Comparison of ENCODE assay signal across 29 cellular contexts in the genomic region with DNA sequence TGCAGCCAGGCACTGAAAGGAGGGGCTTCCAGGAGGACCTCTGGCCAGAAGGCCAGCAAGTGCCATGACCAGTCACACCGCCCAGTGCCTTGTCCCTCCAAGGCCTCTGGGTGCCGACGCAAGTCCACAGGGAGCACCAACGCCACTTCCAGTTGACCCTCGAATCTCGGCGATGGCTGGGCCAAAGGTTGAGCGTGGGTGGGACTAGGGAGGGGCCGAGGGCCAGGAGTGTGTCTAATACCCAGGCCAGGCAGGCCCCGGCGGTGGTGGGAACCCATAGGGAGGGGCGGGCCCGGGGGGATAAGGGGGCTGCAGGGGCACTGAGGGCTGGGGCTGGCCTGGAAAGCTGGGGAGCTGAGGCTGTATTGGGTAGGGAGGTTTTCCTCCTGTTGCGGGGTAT. TPM values are rescaled to one million over a fixed set of nuclear protein-coding genes. Genes with fewer than 3 reads are reported as not detected.
"Had no signal": no experiment of that assay in that cellular context is flagged by ENCODE, and none has a peak within 500 bp of the region (broad histone marks: within the 10 kb centered on the region; RNA-seq: fewer than 3 reads in every experiment).

No MANE protein-coding gene starts in this region.

- H3K27me3 Mint-ChIP-seq: dendritic cell treated with granulocyte-macrophage colony-stimulating factor and Interleukin-4, amounts not matched to agents 40 ng/mL and 50 ng/mL, for 4 days; effector memory CD8-positive, alpha-beta T cell; memory B cell; progenitor cell of endocrine pancreas had no signal

- H3K9me3 ChIP-seq: esophagus muscularis mucosa, gastrocnemius medialis, left ventricle myocardium inferior, lower lobe of right lung, pancreas, testis, tibial nerve, upper lobe of right lung had no signal

- FAIRE-seq: colon, keratinocyte, pancreas had no signal

- H3K27ac Mint-ChIP-seq: dendritic cell treated with granulocyte-macrophage colony-stimulating factor and Interleukin-4, amounts not matched to agents 40 ng/mL and 50 ng/mL, for 4 days; effector memory CD8-positive, alpha-beta T cell; immature natural killer cell; memory B cell; mesothelial cell of epicardium; natural killer cell; neural progenitor cell; progenitor cell of endocrine pancreas had no signal

- H3K9me3 Mint-ChIP-seq: dendritic cell treated with granulocyte-macrophage colony-stimulating factor and Interleukin-4, amounts not matched to agents 40 ng/mL and 50 ng/mL, for 4 days; effector memory CD8-positive, alpha-beta T cell; immature natural killer cell; memory B cell; mesothelial cell of epicardium; natural killer cell; neural progenitor cell; stimulated activated effector memory CD8-positive, alpha-beta T cell treated with anti-CD3 and anti-CD28 coated beads, Interleukin-12 subunit alpha, Interleukin-12 subunit beta, amount 100 ng/mL, for 72 hours had no signal

- ATAC-seq: effector memory CD8-positive, alpha-beta T cell; gastrocnemius medialis; left cardiac atrium; lower lobe of right lung; natural killer cell; pancreas; right cardiac atrium; stimulated activated effector memory CD8-positive, alpha-beta T cell treated with anti-CD3 and anti-CD28 coated beads, Interleukin-12 subunit alpha, Interleukin-12 subunit beta, amount 100 ng/mL, for 72 hours; stimulated activated naive CD8-positive, alpha-beta T cell treated with anti-CD3 and anti-CD28 coated beads, Interleukin-15, Interleukin-2, amounts not matched to agents 100 U/mL and 50 U/mL, for 24 hours; upper lobe of right lung had no signal

- H3K4me3 Mint-ChIP-seq: dendritic cell treated with granulocyte-macrophage colony-stimulating factor and Interleukin-4, amounts not matched to agents 40 ng/mL and 50 ng/mL, for 4 days; effector memory CD8-positive, alpha-beta T cell; immature natural killer cell; memory B cell; mesothelial cell of epicardium; natural killer cell; neural progenitor cell; stimulated activated effector memory CD8-positive, alpha-beta T cell treated with anti-CD3 and anti-CD28 coated beads, Interleukin-12 subunit alpha, Interleukin-12 subunit beta, amount 100 ng/mL, for 72 hours had no signal

- DNase-seq: effector memory CD8-positive, alpha-beta T cell; gastrocnemius medialis; immature natural killer cell; left cardiac atrium; left ventricle myocardium inferior; lower lobe of right lung; natural killer cell; nucleus accumbens; stimulated activated CD4-positive, alpha-beta T cell treated with anti-CD3 and anti-CD28 coated beads, Interleukin-2, amount 100 ng/mL, for 48 hours; stimulated activated CD8-positive, alpha-beta memory T cell treated with anti-CD3 and anti-CD28 coated beads, Interleukin-4, amount 100 ng/mL, for 48 hours; stimulated activated naive CD8-positive, alpha-beta T cell treated with anti-CD3 and anti-CD28 coated beads, Interleukin-15, Interleukin-2, amounts not matched to agents 100 U/mL and 50 U/mL, for 24 hours; testis; upper lobe of right lung had no signal

- H3K36me3 ChIP-seq: neural progenitor cell had no signal

- H3K27me3 ChIP-seq: esophagus muscularis mucosa, gastrocnemius medialis, neural progenitor cell, pancreas, testis, tibial nerve, upper lobe of right lung had no signal

- H3K27ac ChIP-seq: epithelial cell of prostate, gastrocnemius medialis, left ventricle myocardium inferior, lower lobe of right lung, neural progenitor cell, testis, upper lobe of right lung had no signal

- H3K36me3 Mint-ChIP-seq: natural killer cell, neural progenitor cell had no signal

- H3K4me3 ChIP-seq: esophagus muscularis mucosa, gastrocnemius medialis, left ventricle myocardium inferior, lower lobe of right lung, neural progenitor cell, pancreas, smooth muscle cell, testis, tibial nerve, upper lobe of right lung had no signal

RNA-seq across cellular contexts. Expression of a gene that starts 29.3 kb away (rescaled TPM):
- total RNA-seq: fibroblast of villous mesenchyme, mesothelial cell of epicardium, myocyte, progenitor cell of endocrine pancreas, smooth muscle cell had no signal
- polyA plus RNA-seq: keratinocyte had no signal
